22 cellular contexts compared by ENCODE assay signal in the genomic region with DNA sequence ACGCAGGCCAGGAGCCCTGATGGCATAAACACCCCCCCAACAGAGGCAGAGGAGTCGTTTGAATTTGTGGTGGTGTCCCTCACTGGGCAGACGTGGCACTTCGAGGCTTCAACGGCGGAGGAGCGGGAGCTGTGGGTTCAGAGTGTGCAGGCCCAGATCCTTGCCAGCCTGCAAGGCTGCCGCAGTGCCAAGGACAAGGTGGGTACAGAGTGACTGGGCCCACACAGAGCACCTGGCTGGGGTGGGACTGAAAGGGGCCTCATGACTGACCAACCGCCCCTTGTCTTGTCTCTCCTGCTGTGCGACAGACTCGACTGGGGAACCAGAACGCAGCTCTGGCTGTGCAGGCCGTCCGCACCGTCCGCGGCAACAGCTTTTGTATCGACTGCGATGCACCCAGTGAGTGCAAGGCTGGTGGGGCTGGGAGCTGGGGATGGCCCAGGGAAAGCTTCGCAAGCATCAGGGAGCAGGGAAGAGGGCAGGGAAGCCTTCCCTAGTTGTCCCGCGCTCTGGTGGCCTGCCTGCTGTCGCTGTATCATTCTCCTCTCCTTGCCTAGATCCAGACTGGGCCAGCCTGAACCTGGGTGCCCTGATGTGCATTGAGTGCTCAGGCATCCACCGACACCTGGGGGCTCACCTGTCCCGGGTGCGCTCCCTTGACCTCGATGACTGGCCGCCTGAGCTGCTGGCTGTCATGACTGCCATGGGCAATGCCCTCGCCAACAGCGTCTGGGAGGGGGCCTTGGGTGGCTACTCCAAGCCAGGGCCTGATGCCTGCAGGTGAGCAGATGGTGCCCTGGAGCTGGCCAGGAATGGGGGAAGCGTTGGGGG. TPM values are rescaled to one million over a fixed set of nuclear protein-coding genes. Genes with fewer than 3 reads are reported as not detected.
DNase-seq lines count a peak whose midpoint lies in the region; ATAC-seq and TF ChIP-seq lines count a peak whose summit lies in the region.
"Had no signal": no experiment of that assay in that cellular context is flagged by ENCODE, and none has a peak within 500 bp of the region (broad histone marks: within the 10 kb centered on the region; RNA-seq: fewer than 3 reads in every experiment).

No MANE protein-coding gene starts in this region.

- H3K4me3 ChIP-seq in heart right ventricle (no peak overlapping the region), sigmoid colon (no peak overlapping the region)
- no peak overlapping the region for H3K4me3 ChIP-seq in CD8-positive, alpha-beta memory T cell (ENCODE audit: low read length)
- H3K4me3 ChIP-seq: colonic mucosa, left lung had no signal

- H3K9me3 ChIP-seq in heart right ventricle = no peaks in the 10 kb centered on the region
- no peaks in the 10 kb centered on the region for H3K9me3 ChIP-seq in CD8-positive, alpha-beta memory T cell (ENCODE audit: low read length)
- H3K9me3 ChIP-seq in sigmoid colon = no peaks in the 10 kb centered on the region
- H3K9me3 ChIP-seq: colonic mucosa, left lung had no signal

- H3K4me1 ChIP-seq in heart right ventricle = peaks cover 3 to 34% (median 22%) of the 10 kb centered on the region in 9 donors
- no peaks in the 10 kb centered on the region for H3K4me1 ChIP-seq in CD8-positive, alpha-beta memory T cell (ENCODE audit: insufficient read depth, low read length)
- H3K4me1 ChIP-seq in sigmoid colon = no peaks in the 10 kb centered on the region
- H3K4me1 ChIP-seq: colonic mucosa, left lung had no signal

- H3K36me3 Mint-ChIP-seq in chondrocyte (ENCODE audit: low read depth) = peaks cover 34% of the 10 kb centered on the region
- peaks cover 40% of the 10 kb centered on the region for H3K36me3 Mint-ChIP-seq in osteocyte (ENCODE audit: unreplicated experiment)
- peaks cover 0 to 40% (median 2%) of the 10 kb centered on the region in 3 donors for H3K36me3 Mint-ChIP-seq in CD8-positive, alpha-beta memory T cell
- H3K36me3 Mint-ChIP-seq: activated naive CD8-positive, alpha-beta T cell had no signal

- WGBS in heart right ventricle, 2 donors = 82 to 83% methylated on average over 31 of the region's 31 CpGs
- 93 to 95% methylated on average over 31 of the region's 31 CpGs for WGBS in sigmoid colon, 2 donors

- POLR2A ChIA-PET in CD8-positive, alpha-beta memory T cell (lab: Charles Lee) = no interaction called here

- no peaks in the 10 kb centered on the region for H3K9me3 Mint-ChIP-seq in chondrocyte (ENCODE audit: low read depth)
- H3K9me3 Mint-ChIP-seq in osteocyte (ENCODE audit: unreplicated experiment) = no peaks in the 10 kb centered on the region
- H3K9me3 Mint-ChIP-seq in CD8-positive, alpha-beta memory T cell = no peaks in the 10 kb centered on the region
- H3K9me3 Mint-ChIP-seq: activated T-helper 1 cell treated with anti-CD3 and anti-CD28 coated beads, Interleukin-12 subunit alpha, Interleukin-12 subunit beta, Interleukin-2, Interleukin-4 antibody, amounts not matched to agents 30 ng/mL and 10 ng/mL and 1 ng/mL, durations not matched to agents 14 hours and 24 hours and 36 hours; nephron progenitor cell had no signal

- H3K27ac Mint-ChIP-seq in chondrocyte (ENCODE audit: unreplicated experiment) (no peak overlapping the region), osteocyte (ENCODE audit: unreplicated experiment) (no peak overlapping the region)
- no peak overlapping the region for H3K27ac Mint-ChIP-seq in CD8-positive, alpha-beta memory T cell
- H3K27ac Mint-ChIP-seq: activated naive CD8-positive, alpha-beta T cell; activated T-helper 1 cell treated with anti-CD3 and anti-CD28 coated beads, Interleukin-12 subunit alpha, Interleukin-12 subunit beta, Interleukin-2, Interleukin-4 antibody, amounts not matched to agents 30 ng/mL and 10 ng/mL and 1 ng/mL, durations not matched to agents 14 hours and 24 hours and 36 hours; nephron progenitor cell had no signal

- ATAC-seq in heart right ventricle (no peak), HG03045 (IDR thresholded peaks at IDR 0.05; ENCODE audit: unreplicated experiment) (no peak)
- ATAC-seq: left lung had no signal

- H3K27me3 Mint-ChIP-seq in chondrocyte (ENCODE audit: low read depth) (no peaks in the 10 kb centered on the region), osteocyte (ENCODE audit: unreplicated experiment) (no peaks in the 10 kb centered on the region)
- peaks cover 0 to 2% of the 10 kb centered on the region in 2 donors for H3K27me3 Mint-ChIP-seq in CD8-positive, alpha-beta memory T cell
- H3K27me3 Mint-ChIP-seq: activated naive CD8-positive, alpha-beta T cell had no signal

- H3K4me1 Mint-ChIP-seq in chondrocyte (ENCODE audit: low read depth) = no peaks in the 10 kb centered on the region
- H3K4me1 Mint-ChIP-seq in osteocyte (ENCODE audit: unreplicated experiment) = peaks cover 12% of the 10 kb centered on the region
- no peaks in the 10 kb centered on the region for H3K4me1 Mint-ChIP-seq in CD8-positive, alpha-beta memory T cell

- peak; percentile 58 for DNase-seq in cardiac septum (ENCODE audit: low spot score)
- no peak for DNase-seq in heart right ventricle
- DNase-seq in chondrocyte (ENCODE audit: low spot score) = peak; percentile 93
- DNase-seq in osteocyte (ENCODE audit: extremely low spot score, unreplicated experiment) = peak; percentile 80
- DNase-seq in T-helper 1 cell = no peak
- no peak for DNase-seq in CD8-positive, alpha-beta memory T cell
- no peak for DNase-seq in sigmoid colon
- DNase-seq: ACHN; activated CD4-positive, alpha-beta T cell treated with anti-CD3 and anti-CD28 coated beads for 1 hour; activated CD8-positive, alpha-beta memory T cell treated with anti-CD3 and anti-CD28 coated beads for 24 hours; colonic mucosa; NCI-H2029; nephron progenitor cell; RPMI8226 had no signal

- TF ChIP-seq EP300 in sigmoid colon (IDR thresholded peaks at IDR 0.05) = no peak

- TF ChIP-seq CTCF in heart right ventricle (IDR thresholded peaks at IDR 0.05) (no peak), chondrocyte (IDR thresholded peaks at IDR 0.05) (no peak), osteocyte (IDR thresholded peaks at IDR 0.05) (no peak), sigmoid colon (IDR thresholded peaks at IDR 0.05) (no peak)

- H3K4me3 Mint-ChIP-seq in chondrocyte (ENCODE audit: unreplicated experiment) (no peak overlapping the region), osteocyte (ENCODE audit: unreplicated experiment) (no peak overlapping the region)
- H3K4me3 Mint-ChIP-seq in CD8-positive, alpha-beta memory T cell = no peak overlapping the region
- H3K4me3 Mint-ChIP-seq: activated naive CD8-positive, alpha-beta T cell; activated T-helper 1 cell treated with anti-CD3 and anti-CD28 coated beads, Interleukin-12 subunit alpha, Interleukin-12 subunit beta, Interleukin-2, Interleukin-4 antibody, amounts not matched to agents 30 ng/mL and 10 ng/mL and 1 ng/mL, durations not matched to agents 14 hours and 24 hours and 36 hours; nephron progenitor cell had no signal

- H3K27ac ChIP-seq in heart right ventricle (no peak overlapping the region), sigmoid colon (no peak overlapping the region)
- no peak overlapping the region for H3K27ac ChIP-seq in CD8-positive, alpha-beta memory T cell (ENCODE audit: low read depth, low read length)
- H3K27ac ChIP-seq: colonic mucosa, left lung had no signal

- CTCF ChIA-PET in CD8-positive, alpha-beta memory T cell (lab: Charles Lee) = no interaction called here

- TF ChIP-seq POLR2A in sigmoid colon (IDR thresholded peaks at IDR 0.05) = no peak

- intact Hi-C loops in cardiac septum (cut with DNase I) = no loop called here
- intact Hi-C loops in heart right ventricle (cut with DNase I) = no loop called here
- intact Hi-C loops in sigmoid colon (cut with DNase I) = no loop called here

- peaks cover 0 to 78% (median 0%) of the 10 kb centered on the region in 9 donors for H3K36me3 ChIP-seq in heart right ventricle
- H3K36me3 ChIP-seq in CD8-positive, alpha-beta memory T cell (ENCODE audit: insufficient read depth, low read length) = no peaks in the 10 kb centered on the region
- peaks cover 15 to 80% (median 30%) of the 10 kb centered on the region in 4 donors for H3K36me3 ChIP-seq in sigmoid colon
- H3K36me3 ChIP-seq: colonic mucosa had no signal

- H3K27me3 ChIP-seq in heart right ventricle (no peaks in the 10 kb centered on the region), sigmoid colon (no peaks in the 10 kb centered on the region)
- no peaks in the 10 kb centered on the region for H3K27me3 ChIP-seq in CD8-positive, alpha-beta memory T cell (ENCODE audit: insufficient read depth, low read length, poor library complexity, severe bottlenecking)
- H3K27me3 ChIP-seq: colonic mucosa, left lung had no signal

RNA-seq across cellular contexts. Expression of gene GBX1, which starts 25.4 kb away (rescaled TPM):
- total RNA-seq in cardiac septum (0.57 TPM), heart right ventricle (1 to 10 TPM in 2 of 10 donors, under 1 TPM in 5, not detected in 3; 0.30 to 2.0 (median 0.93) TPM), chondrocyte (not detected in 3 replicates), osteocyte (not detected in 2 replicates), sigmoid colon (not detected)
- polyA plus RNA-seq in heart right ventricle (1 to 10 TPM in 1 of 2 donors, under 1 TPM in 1; 0.04 to 1.0 TPM), sigmoid colon (not detected)
- total RNA-seq in CD8-positive, alpha-beta memory T cell = not detected
- polyA plus RNA-seq in CD8-positive, alpha-beta memory T cell = not detected
- total RNA-seq: activated T-helper 1 cell treated with anti-CD3 and anti-CD28 coated beads, Interleukin-12 subunit alpha, Interleukin-12 subunit beta, Interleukin-2, Interleukin-4 antibody, amounts not matched to agents 30 ng/mL and 10 ng/mL and 1 ng/mL, durations not matched to agents 14 hours and 24 hours and 36 hours; colonic mucosa; left lung; mononuclear cell; NCI-H460; pulmonary artery endothelial cell; subcutaneous adipose tissue had no signal

RNA-seq across cellular contexts. Expression of gene ASB10, which starts 45.0 kb away (rescaled TPM):
- total RNA-seq in cardiac septum (17.3 TPM), heart right ventricle (10 to 100 TPM; 17.5 to 44.6 (median 29.1) TPM), chondrocyte (not detected in 3 replicates), osteocyte (not detected in 2 replicates), sigmoid colon (not detected)
- polyA plus RNA-seq in heart right ventricle (10 to 100 TPM in 1 of 2 donors, 1 to 10 TPM in 1; 7.2 to 63.4 TPM), sigmoid colon (not detected)
- not detected for total RNA-seq in CD8-positive, alpha-beta memory T cell
- polyA plus RNA-seq in CD8-positive, alpha-beta memory T cell = not detected
- total RNA-seq: activated T-helper 1 cell treated with anti-CD3 and anti-CD28 coated beads, Interleukin-12 subunit alpha, Interleukin-12 subunit beta, Interleukin-2, Interleukin-4 antibody, amounts not matched to agents 30 ng/mL and 10 ng/mL and 1 ng/mL, durations not matched to agents 14 hours and 24 hours and 36 hours; colonic mucosa; left lung; mononuclear cell; NCI-H460; pulmonary artery endothelial cell; subcutaneous adipose tissue had no signal

RNA-seq across cellular contexts. Expression of gene AGAP3, which starts 55.8 kb away (rescaled TPM):
- total RNA-seq in cardiac septum = 67.5 TPM
- 10 to 100 TPM; 40.5 to 93.4 (median 50.3) TPM for total RNA-seq in heart right ventricle
- polyA plus RNA-seq in heart right ventricle = 10 to 100 TPM; 40.2 to 67.5 TPM
- 77.8 to 116 TPM (median 91.4 TPM) in 3 replicates for total RNA-seq in chondrocyte
- 131 and 135 TPM in 2 replicates for total RNA-seq in osteocyte
- total RNA-seq in CD8-positive, alpha-beta memory T cell = 10 to 100 TPM; 39.9 to 40.7 TPM
- polyA plus RNA-seq in CD8-positive, alpha-beta memory T cell = 8.0 TPM
- total RNA-seq in sigmoid colon = 10 to 100 TPM; 34.2 to 89.7 (median 40.9) TPM
- polyA plus RNA-seq in sigmoid colon = 10 to 100 TPM; 27.7 to 42.3 (median 33.6) TPM

RNA-seq across cellular contexts. Expression of gene TMUB1, which starts 58.8 kb away (rescaled TPM):
- total RNA-seq in cardiac septum (29.0 TPM), heart right ventricle (10 to 100 TPM; 18.5 to 40.3 (median 23.4) TPM), chondrocyte (31.2 to 43.2 TPM (median 33.2 TPM) in 3 replicates), osteocyte (26.1 and 30.0 TPM in 2 replicates), sigmoid colon (10 to 100 TPM; 33.4 to 48.9 (median 41.9) TPM)
- polyA plus RNA-seq in heart right ventricle (10 to 100 TPM; 79.4 to 88.2 TPM), sigmoid colon (10 to 100 TPM; 45.0 to 74.6 (median 47.4) TPM)
- 10 to 100 TPM; 81.7 to 83.5 TPM for total RNA-seq in CD8-positive, alpha-beta memory T cell
- polyA plus RNA-seq in CD8-positive, alpha-beta memory T cell = 69.7 TPM

Comparison
In these comparisons a context has a peak if more than half of its experiments do, and no peak if none do; other contexts are left out.
1. DNase-seq: peak in cardiac septum (single experiment), chondrocyte (single experiment) and osteocyte (single experiment); none in heart right ventricle (0 of 2), T-helper 1 cell (0 of 5), CD8-positive, alpha-beta memory T cell (0 of 5) and sigmoid colon (single experiment).
2. RNA of gene ASB10, which starts 45.0 kb away (total RNA-seq): 17.5 to 44.6 TPM in heart right ventricle and 17.3 TPM in cardiac septum (single experiment); not detected in chondrocyte, not detected in osteocyte, not detected in CD8-positive, alpha-beta memory T cell and not detected in sigmoid colon; every median in the first group is over 10 times any median in the second.